8 cellular contexts compared by ENCODE assay signal in genomic region chr2:61853848-61854434, GRCh38. TPM values are rescaled to one million over a fixed set of nuclear protein-coding genes. Genes with fewer than 3 reads are reported as not detected.
A peak's percentile ranks its signal among the peaks of the same experiment; 100 is the strongest.
DNase-seq lines count a peak whose midpoint lies in the region; ATAC-seq, FAIRE-seq and TF ChIP-seq lines count a peak whose summit lies in the region.

Gene FAM161A, minus strand, starts transcription at chr2:61854060. Its CDS starts 19 bp downstream, at chr2:61854041.

- POLR2A ChIA-PET in BJ (lab: Charles Lee), result no interaction called here

- DNase-seq in BJ (ENCODE audit: low read depth) (peak; percentile 26), GM19239 (ENCODE audit: insufficient read length, low spot score) (peak; percentile 72), NCI-H460 (ENCODE audit: extremely low read depth, low read depth) (peak; percentile 76), coronary artery (ENCODE audit: low spot score) (peak; percentile 91), left kidney (ENCODE audit: low read depth, low spot score) (peak; percentile 98)
- DNase-seq in activated CD4-positive, alpha-beta T cell treated with anti-CD3 and anti-CD28 coated beads for 48 hours, result peak; percentile 86
- DNase-seq in stimulated activated CD4-positive, alpha-beta T cell treated with anti-CD3 and anti-CD28 coated beads, Interleukin-1b, Interleukin-23, amount 100 ng/mL, for 48 hours, result peak; percentile 80

- TF ChIP-seq CTCF in BJ (IDR thresholded peaks at IDR 0.05; ENCODE audit: insufficient read depth, low read depth, low read length) (no peak), coronary artery (IDR thresholded peaks at IDR 0.05) (no peak)

- ATAC-seq in HG03439 (IDR thresholded peaks at IDR 0.05; ENCODE audit: unreplicated experiment), result peak; percentile 79

- no peaks in the 10 kb centered on the region for H3K27me3 ChIP-seq in BJ (ENCODE audit: control insufficient read depth, insufficient read depth, low read length)

- FAIRE-seq in GM19239 (lab: Jason Lieb, UNC), result no peak

- H3K4me3 ChIP-seq in BJ (ENCODE audit: low read depth, low read length), result peak within 1 kb of the TSS; percentile 93
- peak within 1 kb of the TSS; percentile 76 for H3K4me3 ChIP-seq in coronary artery

- CTCF ChIA-PET in BJ (lab: Yijun Ruan, JAX), result interaction anchor here (1.7 kb wide), 1 partner anchor 21 kb away, joined by 6 read pairs; no protein-coding TSS in a partner anchor

- no peaks in the 10 kb centered on the region for H3K36me3 ChIP-seq in BJ (ENCODE audit: control insufficient read depth, insufficient read depth, low read length)

- H3K27ac ChIP-seq in coronary artery, result peak within 1 kb of the TSS; percentile 85 to 90

RNA-seq across cellular contexts. Expression of gene FAM161A, which starts in this region (rescaled TPM):
- 0.20 and 0.33 TPM in 2 replicates for polyA plus RNA-seq in BJ (2011; rRNA removed)
- 0.09 and 0.21 TPM in 2 replicates for polyA minus RNA-seq in BJ (2011; rRNA and poly(A)+ RNA removed)
- total RNA-seq in NCI-H460 (2014; rRNA removed; shearing (Covaris generic)), result 6.5 and 8.4 TPM in 2 replicates
- 9.3 and 31.9 TPM in 2 replicates for polyA plus RNA-seq in NCI-H460 (2014; cell fraction: nucleus; rRNA removed)

Comparison
In these comparisons a context has a peak if more than half of its experiments do, and no peak if none do; other contexts are left out.
1. Peak in every context shown above with its lines: DNase-seq, ATAC-seq, H3K4me3 ChIP-seq and H3K27ac ChIP-seq.
2. Peak in DNase-seq and H3K4me3 ChIP-seq in BJ; RNA of the gene not detected or under 1 TPM.
3. DNase-seq: peak in every context shown above with its lines; median percentile 98 in left kidney; 91 in coronary artery; 86 in activated CD4-positive, alpha-beta T cell treated with anti-CD3 and anti-CD28 coated beads for 48 hours; 80 in stimulated activated CD4-positive, alpha-beta T cell treated with anti-CD3 and anti-CD28 coated beads, Interleukin-1b, Interleukin-23, amount 100 ng/mL, for 48 hours; 76 in NCI-H460; 72 in GM19239; 26 in BJ.